Comparison of ENCODE assay signal across 11 cellular contexts in genomic region chr15:89119489-89120478, GRCh38. TPM values are rescaled to one million over a fixed set of nuclear protein-coding genes. Genes with fewer than 3 reads are reported as not detected.
DNase-seq lines count a peak whose midpoint lies in the region; ATAC-seq and TF ChIP-seq lines count a peak whose summit lies in the region.
"Had no signal": no experiment of that assay in that cellular context is flagged by ENCODE, and none has a peak within 500 bp of the region (broad histone marks: within the 10 kb centered on the region; RNA-seq: fewer than 3 reads in every experiment).

No MANE protein-coding gene starts in this region.

- H3K36me3 ChIP-seq in esophagus (ENCODE audit: control insufficient read depth in 2 of 2, insufficient read depth in 2 of 2, low read length in 1 of 2): peaks cover 3 to 5% of the 10 kb centered on the region in 2 donors
- H3K36me3 ChIP-seq: neural progenitor cell had no signal

- DNase-seq in AG20443 (ENCODE audit: low spot score) (peak; percentile 52), NCI-H460 (ENCODE audit: extremely low read depth, low read depth) (peak; percentile 83), natural killer cell (no peak)
- DNase-seq: central memory CD4-positive, alpha-beta T cell; stimulated activated naive CD8-positive, alpha-beta T cell treated with anti-CD3 and anti-CD28 coated beads, Interleukin-15, amount 100 ng/mL, for 72 hours had no signal

- 24 to 35% methylated on average over 12 of the region's 12 CpGs for WGBS in esophagus, 2 donors

- TF ChIP-seq CTCF in natural killer cell (IDR thresholded peaks at IDR 0.05): no peak

- intact Hi-C loops in natural killer cell (cut with micrococcal nuclease): no loop called here

- H3K36me3 Mint-ChIP-seq in natural killer cell: peaks cover 39% of the 10 kb centered on the region

- H3K9me3 Mint-ChIP-seq in natural killer cell: no peaks in the 10 kb centered on the region
- H3K9me3 Mint-ChIP-seq: neural progenitor cell; stimulated activated naive CD8-positive, alpha-beta T cell treated with anti-CD3 and anti-CD28 coated beads, Interleukin-15, amount 100 ng/mL, for 72 hours had no signal

- no peaks in the 10 kb centered on the region for H3K9me3 ChIP-seq in esophagus (ENCODE audit: control insufficient read depth in 2 of 2, insufficient read depth in 1 of 2, low read depth in 1 of 2, low read length in 1 of 2)

- H3K4me1 ChIP-seq in esophagus (ENCODE audit: control insufficient read depth in 2 of 2, insufficient read depth in 2 of 2, low read length in 1 of 2): peaks cover 0 to 6% of the 10 kb centered on the region in 2 donors

- no peaks in the 10 kb centered on the region for H3K27me3 Mint-ChIP-seq in natural killer cell (ENCODE audit: low read depth in 2 of 2)
- H3K27me3 Mint-ChIP-seq: stimulated activated naive CD8-positive, alpha-beta T cell treated with anti-CD3 and anti-CD28 coated beads, Interleukin-15, amount 100 ng/mL, for 72 hours had no signal

- H3K27ac ChIP-seq in esophagus (ENCODE audit: low read depth in 2 of 2, low read length in 1 of 2): peak overlapping the region; percentile 92 to 96
- H3K27ac ChIP-seq: neural progenitor cell had no signal

- H3K4me3 Mint-ChIP-seq in natural killer cell: no peak overlapping the region
- H3K4me3 Mint-ChIP-seq: neural progenitor cell; stimulated activated naive CD8-positive, alpha-beta T cell treated with anti-CD3 and anti-CD28 coated beads, Interleukin-15, amount 100 ng/mL, for 72 hours had no signal

- no peak overlapping the region for H3K4me3 ChIP-seq in esophagus (ENCODE audit: low read depth in 1 of 2, low read length in 2 of 2)
- H3K4me3 ChIP-seq: neural progenitor cell had no signal

- H3K27ac Mint-ChIP-seq in natural killer cell: peak overlapping the region; percentile 32 to 55
- H3K27ac Mint-ChIP-seq: neural progenitor cell had no signal

- H3K4me1 Mint-ChIP-seq in natural killer cell: peaks cover 45% of the 10 kb centered on the region in 2 donors
- H3K4me1 Mint-ChIP-seq: stimulated activated naive CD8-positive, alpha-beta T cell treated with anti-CD3 and anti-CD28 coated beads, Interleukin-15, amount 100 ng/mL, for 72 hours had no signal

- no peaks in the 10 kb centered on the region for H3K27me3 ChIP-seq in esophagus (ENCODE audit: control insufficient read depth in 1 of 2, insufficient read depth in 2 of 2, low read length in 2 of 2)
- H3K27me3 ChIP-seq: neural progenitor cell had no signal

- ATAC-seq in natural killer cell: no peak
- no peak for ATAC-seq in GM18498 (IDR thresholded peaks at IDR 0.05; ENCODE audit: unreplicated experiment)
- ATAC-seq in HG02610 (IDR thresholded peaks at IDR 0.05; ENCODE audit: unreplicated experiment): no peak
- ATAC-seq in GM21723 (IDR thresholded peaks at IDR 0.05; ENCODE audit: unreplicated experiment): no peak
- ATAC-seq in HG02642 (IDR thresholded peaks at IDR 0.05; ENCODE audit: poor library complexity, unreplicated experiment): no peak
- ATAC-seq: stimulated activated naive CD8-positive, alpha-beta T cell treated with anti-CD3 and anti-CD28 coated beads, Interleukin-15, amount 100 ng/mL, for 72 hours had no signal

RNA-seq across cellular contexts. Expression of gene ABHD2, which starts 31.5 kb away (rescaled TPM):
- 21.0 and 22.7 TPM in 2 replicates for total RNA-seq in NCI-H460 (2014; rRNA removed; shearing (Covaris generic))
- 9.8 and 14.4 TPM in 2 replicates for polyA plus RNA-seq in NCI-H460 (2014; cell fraction: nucleus; rRNA removed)
- 1 to 10 TPM; 3.8 to 6.0 TPM for polyA plus RNA-seq in esophagus
- 100 to 1,000 TPM; 187 to 236 (median 191) TPM for total RNA-seq in natural killer cell
